ENCODE assay signal across 1 cellular context in the genomic region with DNA sequence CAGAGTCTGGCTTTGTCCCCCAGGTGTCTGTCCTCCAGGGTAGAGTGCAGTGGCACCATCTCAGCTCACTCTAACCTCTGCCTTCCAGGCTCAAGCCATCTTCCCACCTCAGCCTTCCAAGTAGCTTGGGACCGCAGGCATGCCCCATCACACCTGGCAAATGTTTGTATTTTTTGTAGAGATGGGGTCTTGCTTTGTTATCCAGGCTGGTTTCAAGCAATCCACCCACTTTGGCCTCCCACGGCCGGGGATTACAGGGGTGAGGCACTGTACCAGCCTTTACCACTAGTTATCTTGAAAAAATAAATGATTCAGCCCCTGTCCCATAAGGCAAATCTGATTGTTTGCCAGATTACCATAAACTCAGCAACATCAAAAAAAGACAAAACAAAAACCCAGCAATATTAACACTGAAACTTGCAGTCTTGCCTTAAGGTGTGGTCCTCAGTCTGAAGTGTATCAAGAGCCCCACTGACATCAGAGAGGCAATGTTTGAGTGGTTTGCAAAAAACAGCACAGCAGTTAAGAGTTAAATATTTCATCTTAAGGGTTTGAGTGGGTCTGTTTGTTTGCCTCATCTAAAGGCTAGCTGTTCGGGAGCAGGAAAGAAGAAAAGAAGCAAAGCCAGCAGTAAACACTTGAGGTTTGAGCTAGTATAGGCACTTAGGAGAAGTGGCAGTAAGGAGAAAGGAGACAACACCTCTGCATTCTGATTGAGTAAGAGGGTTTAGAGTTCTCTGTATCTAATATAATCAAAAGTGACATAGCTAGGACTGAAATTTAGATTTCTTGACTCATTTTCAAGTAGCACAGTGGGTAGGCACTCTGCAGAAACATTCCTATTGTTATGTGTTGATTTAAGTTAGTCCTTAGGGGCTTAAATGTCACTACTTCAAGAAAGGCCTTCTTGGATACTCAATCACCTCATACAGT.
TF ChIP-seq lines count a peak whose summit lies in the region.

No MANE protein-coding gene starts in this region.

TF ChIP-seq in GM23338, 12 proteins besides CTCF, POLR2A, EP300 and RAD21:
- TF ChIP-seq, protein P1, sequence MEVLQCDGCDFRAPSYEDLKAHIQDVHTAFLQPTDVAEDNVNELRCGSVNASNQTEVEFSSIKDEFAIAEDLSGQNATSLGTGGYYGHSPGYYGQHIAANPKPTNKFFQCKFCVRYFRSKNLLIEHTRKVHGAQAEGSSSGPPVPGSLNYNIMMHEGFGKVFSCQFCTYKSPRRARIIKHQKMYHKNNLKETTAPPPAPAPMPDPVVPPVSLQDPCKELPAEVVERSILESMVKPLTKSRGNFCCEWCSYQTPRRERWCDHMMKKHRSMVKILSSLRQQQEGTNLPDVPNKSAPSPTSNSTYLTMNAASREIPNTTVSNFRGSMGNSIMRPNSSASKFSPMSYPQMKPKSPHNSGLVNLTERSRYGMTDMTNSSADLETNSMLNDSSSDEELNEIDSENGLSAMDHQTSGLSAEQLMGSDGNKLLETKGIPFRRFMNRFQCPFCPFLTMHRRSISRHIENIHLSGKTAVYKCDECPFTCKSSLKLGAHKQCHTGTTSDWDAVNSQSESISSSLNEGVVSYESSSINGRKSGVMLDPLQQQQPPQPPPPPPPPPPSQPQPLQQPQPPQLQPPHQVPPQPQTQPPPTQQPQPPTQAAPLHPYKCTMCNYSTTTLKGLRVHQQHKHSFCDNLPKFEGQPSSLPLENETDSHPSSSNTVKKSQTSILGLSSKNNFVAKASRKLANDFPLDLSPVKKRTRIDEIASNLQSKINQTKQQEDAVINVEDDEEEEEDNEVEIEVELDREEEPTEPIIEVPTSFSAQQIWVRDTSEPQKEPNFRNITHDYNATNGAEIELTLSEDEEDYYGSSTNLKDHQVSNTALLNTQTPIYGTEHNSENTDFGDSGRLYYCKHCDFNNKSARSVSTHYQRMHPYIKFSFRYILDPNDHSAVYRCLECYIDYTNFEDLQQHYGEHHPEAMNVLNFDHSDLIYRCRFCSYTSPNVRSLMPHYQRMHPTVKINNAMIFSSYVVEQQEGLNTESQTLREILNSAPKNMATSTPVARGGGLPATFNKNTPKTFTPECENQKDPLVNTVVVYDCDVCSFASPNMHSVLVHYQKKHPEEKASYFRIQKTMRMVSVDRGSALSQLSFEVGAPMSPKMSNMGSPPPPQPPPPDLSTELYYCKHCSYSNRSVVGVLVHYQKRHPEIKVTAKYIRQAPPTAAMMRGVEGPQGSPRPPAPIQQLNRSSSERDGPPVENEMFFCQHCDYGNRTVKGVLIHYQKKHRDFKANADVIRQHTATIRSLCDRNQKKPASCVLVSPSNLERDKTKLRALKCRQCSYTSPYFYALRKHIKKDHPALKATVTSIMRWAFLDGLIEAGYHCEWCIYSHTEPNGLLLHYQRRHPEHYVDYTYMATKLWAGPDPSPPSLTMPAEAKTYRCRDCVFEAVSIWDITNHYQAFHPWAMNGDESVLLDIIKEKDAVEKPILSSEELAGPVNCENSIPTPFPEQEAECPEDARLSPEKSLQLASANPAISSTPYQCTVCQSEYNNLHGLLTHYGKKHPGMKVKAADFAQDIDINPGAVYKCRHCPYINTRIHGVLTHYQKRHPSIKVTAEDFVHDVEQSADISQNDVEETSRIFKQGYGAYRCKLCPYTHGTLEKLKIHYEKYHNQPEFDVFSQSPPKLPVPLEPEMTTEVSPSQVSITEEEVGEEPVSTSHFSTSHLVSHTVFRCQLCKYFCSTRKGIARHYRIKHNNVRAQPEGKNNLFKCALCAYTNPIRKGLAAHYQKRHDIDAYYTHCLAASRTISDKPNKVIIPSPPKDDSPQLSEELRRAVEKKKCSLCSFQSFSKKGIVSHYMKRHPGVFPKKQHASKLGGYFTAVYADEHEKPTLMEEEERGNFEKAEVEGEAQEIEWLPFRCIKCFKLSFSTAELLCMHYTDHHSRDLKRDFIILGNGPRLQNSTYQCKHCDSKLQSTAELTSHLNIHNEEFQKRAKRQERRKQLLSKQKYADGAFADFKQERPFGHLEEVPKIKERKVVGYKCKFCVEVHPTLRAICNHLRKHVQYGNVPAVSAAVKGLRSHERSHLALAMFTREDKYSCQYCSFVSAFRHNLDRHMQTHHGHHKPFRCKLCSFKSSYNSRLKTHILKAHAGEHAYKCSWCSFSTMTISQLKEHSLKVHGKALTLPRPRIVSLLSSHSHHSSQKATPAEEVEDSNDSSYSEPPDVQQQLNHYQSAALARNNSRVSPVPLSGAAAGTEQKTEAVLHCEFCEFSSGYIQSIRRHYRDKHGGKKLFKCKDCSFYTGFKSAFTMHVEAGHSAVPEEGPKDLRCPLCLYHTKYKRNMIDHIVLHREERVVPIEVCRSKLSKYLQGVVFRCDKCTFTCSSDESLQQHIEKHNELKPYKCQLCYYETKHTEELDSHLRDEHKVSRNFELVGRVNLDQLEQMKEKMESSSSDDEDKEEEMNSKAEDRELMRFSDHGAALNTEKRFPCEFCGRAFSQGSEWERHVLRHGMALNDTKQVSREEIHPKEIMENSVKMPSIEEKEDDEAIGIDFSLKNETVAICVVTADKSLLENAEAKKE (CRISPR knock-in tag; IDR thresholded peaks at IDR 0.05) = no peak
- TF ChIP-seq EZH2phosphoT487 (IDR thresholded peaks at IDR 0.05; ENCODE audit: unreplicated experiment) (no peak), NANOG (IDR thresholded peaks at IDR 0.05; ENCODE audit: borderline replicate concordance) (no peak), EZH2 (IDR thresholded peaks at IDR 0.05; ENCODE audit: low read depth, unreplicated experiment) (no peak), STAT1 (IDR thresholded peaks at IDR 0.05; ENCODE audit: unreplicated experiment) (no peak), POLR2AphosphoS5 (IDR thresholded peaks at IDR 0.05; ENCODE audit: low read depth) (no peak), CREB1 (CRISPR knock-in tag; IDR thresholded peaks at IDR 0.05; ENCODE audit: low read depth) (no peak), JUNB (IDR thresholded peaks at IDR 0.05; ENCODE audit: unreplicated experiment) (no peak), ZNF114 (CRISPR knock-in tag; IDR thresholded peaks at IDR 0.05) (no peak), ZNF331 (CRISPR knock-in tag; IDR thresholded peaks at IDR 0.05; ENCODE audit: low read depth) (no peak)
- TF ChIP-seq, protein P2, sequence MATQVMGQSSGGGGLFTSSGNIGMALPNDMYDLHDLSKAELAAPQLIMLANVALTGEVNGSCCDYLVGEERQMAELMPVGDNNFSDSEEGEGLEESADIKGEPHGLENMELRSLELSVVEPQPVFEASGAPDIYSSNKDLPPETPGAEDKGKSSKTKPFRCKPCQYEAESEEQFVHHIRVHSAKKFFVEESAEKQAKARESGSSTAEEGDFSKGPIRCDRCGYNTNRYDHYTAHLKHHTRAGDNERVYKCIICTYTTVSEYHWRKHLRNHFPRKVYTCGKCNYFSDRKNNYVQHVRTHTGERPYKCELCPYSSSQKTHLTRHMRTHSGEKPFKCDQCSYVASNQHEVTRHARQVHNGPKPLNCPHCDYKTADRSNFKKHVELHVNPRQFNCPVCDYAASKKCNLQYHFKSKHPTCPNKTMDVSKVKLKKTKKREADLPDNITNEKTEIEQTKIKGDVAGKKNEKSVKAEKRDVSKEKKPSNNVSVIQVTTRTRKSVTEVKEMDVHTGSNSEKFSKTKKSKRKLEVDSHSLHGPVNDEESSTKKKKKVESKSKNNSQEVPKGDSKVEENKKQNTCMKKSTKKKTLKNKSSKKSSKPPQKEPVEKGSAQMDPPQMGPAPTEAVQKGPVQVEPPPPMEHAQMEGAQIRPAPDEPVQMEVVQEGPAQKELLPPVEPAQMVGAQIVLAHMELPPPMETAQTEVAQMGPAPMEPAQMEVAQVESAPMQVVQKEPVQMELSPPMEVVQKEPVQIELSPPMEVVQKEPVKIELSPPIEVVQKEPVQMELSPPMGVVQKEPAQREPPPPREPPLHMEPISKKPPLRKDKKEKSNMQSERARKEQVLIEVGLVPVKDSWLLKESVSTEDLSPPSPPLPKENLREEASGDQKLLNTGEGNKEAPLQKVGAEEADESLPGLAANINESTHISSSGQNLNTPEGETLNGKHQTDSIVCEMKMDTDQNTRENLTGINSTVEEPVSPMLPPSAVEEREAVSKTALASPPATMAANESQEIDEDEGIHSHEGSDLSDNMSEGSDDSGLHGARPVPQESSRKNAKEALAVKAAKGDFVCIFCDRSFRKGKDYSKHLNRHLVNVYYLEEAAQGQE (IDR thresholded peaks at IDR 0.05; ENCODE audit: unreplicated experiment) = no peak
- TF ChIP-seq, protein P3, sequence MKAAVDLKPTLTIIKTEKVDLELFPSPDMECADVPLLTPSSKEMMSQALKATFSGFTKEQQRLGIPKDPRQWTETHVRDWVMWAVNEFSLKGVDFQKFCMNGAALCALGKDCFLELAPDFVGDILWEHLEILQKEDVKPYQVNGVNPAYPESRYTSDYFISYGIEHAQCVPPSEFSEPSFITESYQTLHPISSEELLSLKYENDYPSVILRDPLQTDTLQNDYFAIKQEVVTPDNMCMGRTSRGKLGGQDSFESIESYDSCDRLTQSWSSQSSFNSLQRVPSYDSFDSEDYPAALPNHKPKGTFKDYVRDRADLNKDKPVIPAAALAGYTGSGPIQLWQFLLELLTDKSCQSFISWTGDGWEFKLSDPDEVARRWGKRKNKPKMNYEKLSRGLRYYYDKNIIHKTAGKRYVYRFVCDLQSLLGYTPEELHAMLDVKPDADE (IDR thresholded peaks at IDR 0.05) = no peak
